Comparison of ENCODE assay signal across 22 cellular contexts in the genomic region with DNA sequence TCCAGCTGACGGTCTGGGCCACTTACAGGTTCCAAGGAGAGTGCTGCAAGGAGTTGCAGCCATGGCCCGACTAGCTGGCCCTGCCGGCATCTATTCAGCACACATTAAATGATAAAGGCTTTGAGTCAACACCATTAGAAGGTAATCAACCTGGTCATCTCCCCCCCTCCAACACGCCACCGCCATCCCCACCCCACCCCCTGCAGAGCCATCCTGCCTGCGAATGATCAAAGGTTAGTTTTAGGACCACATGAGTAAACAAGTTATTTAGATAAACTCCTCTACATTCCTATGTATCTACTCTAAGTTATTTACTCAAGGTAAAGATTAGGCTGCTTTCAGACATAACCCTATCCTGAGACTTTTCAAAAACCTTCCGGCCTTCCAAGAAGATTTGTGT.
"Had no signal": no experiment of that assay in that cellular context is flagged by ENCODE, and none has a peak within 500 bp of the region (broad histone marks: within the 10 kb centered on the region; RNA-seq: fewer than 3 reads in every experiment).

No MANE protein-coding gene starts in this region.

- H3K4me1 Mint-ChIP-seq: activated CD4-positive, alpha-beta T cell treated with anti-CD3 and anti-CD28 coated beads, Interleukin-2, amount 10 ng/mL, durations not matched to agents 7 days and 5 days; activated naive CD8-positive, alpha-beta T cell treated with anti-CD3 and anti-CD28 coated beads for 36 hours had no signal

- H3K9me3 ChIP-seq: body of pancreas, ovary, tibial nerve, vagina had no signal

- H3K27ac ChIP-seq: body of pancreas, ovary, tibial nerve, vagina had no signal

- H3K4me1 ChIP-seq: body of pancreas, tibial nerve, vagina had no signal

- H3K27me3 Mint-ChIP-seq: activated naive CD8-positive, alpha-beta T cell treated with anti-CD3 and anti-CD28 coated beads for 36 hours had no signal

- H3K27ac Mint-ChIP-seq: activated CD4-positive, alpha-beta T cell treated with anti-CD3 and anti-CD28 coated beads, Interleukin-2, amount 10 ng/mL, durations not matched to agents 7 days and 5 days; activated naive CD8-positive, alpha-beta T cell treated with anti-CD3 and anti-CD28 coated beads for 36 hours; naive B cell; stimulated activated naive B cell treated with anti-CD40 and anti-IgM and Interleukin-4, amounts not matched to agents 10 μg/mL and 1 μg/mL and 100 μg/mL, for 72 hours; T-helper 17 cell had no signal

- ATAC-seq: body of pancreas; stimulated activated naive B cell treated with anti-CD40 and anti-IgM and Interleukin-4, amounts not matched to agents 10 μg/mL and 1 μg/mL and 100 μg/mL, for 72 hours; T-helper 17 cell had no signal

- H3K36me3 Mint-ChIP-seq: activated naive CD8-positive, alpha-beta T cell treated with anti-CD3 and anti-CD28 coated beads for 36 hours; naive B cell had no signal

- DNase-seq: activated CD4-positive, alpha-beta T cell treated with anti-CD3 and anti-CD28 coated beads, Interleukin-2, amount 10 ng/mL, durations not matched to agents 7 days and 5 days; activated CD4-positive, CD25-positive, alpha-beta regulatory T cell; activated CD8-positive, alpha-beta memory T cell treated with anti-CD3 and anti-CD28 coated beads for 24 hours; activated gamma-delta T cell treated with Interleukin-2 at 50 U/mL for 16 hours; activated naive CD8-positive, alpha-beta T cell treated with anti-CD3 and anti-CD28 coated beads for 36 hours; amygdala; body of pancreas; central memory CD4-positive, alpha-beta T cell; cortex of kidney; effector CD4-positive, alpha-beta T cell; foreskin fibroblast; hypothalamus; midbrain; naive B cell; ovary; stimulated activated CD4-positive, alpha-beta T cell treated with anti-CD3 and anti-CD28 coated beads, Interleukin-12 subunit alpha, Interleukin-12 subunit beta, amount 100 ng/mL, for 4 hours; stimulated activated CD4-positive, alpha-beta T cell treated with anti-CD3 and anti-CD28 coated beads, Interleukin-2, amount 100 ng/mL, for 24 hours; stimulated activated naive B cell treated with anti-CD40 and anti-IgM and Interleukin-4, amounts not matched to agents 10 μg/mL and 1 μg/mL and 100 μg/mL, for 72 hours; T-helper 17 cell had no signal

- H3K27me3 ChIP-seq: body of pancreas, ovary, tibial nerve, vagina had no signal

- H3K4me3 ChIP-seq: body of pancreas, lung, ovary, tibial nerve, vagina had no signal

- H3K36me3 ChIP-seq: ovary, tibial nerve, vagina had no signal

- H3K4me3 Mint-ChIP-seq: activated CD4-positive, alpha-beta T cell treated with anti-CD3 and anti-CD28 coated beads, Interleukin-2, amount 10 ng/mL, durations not matched to agents 7 days and 5 days; activated naive CD8-positive, alpha-beta T cell treated with anti-CD3 and anti-CD28 coated beads for 36 hours; naive B cell; stimulated activated naive B cell treated with anti-CD40 and anti-IgM and Interleukin-4, amounts not matched to agents 10 μg/mL and 1 μg/mL and 100 μg/mL, for 72 hours; T-helper 17 cell had no signal

- H3K9me3 Mint-ChIP-seq: activated CD4-positive, alpha-beta T cell treated with anti-CD3 and anti-CD28 coated beads, Interleukin-2, amount 10 ng/mL, durations not matched to agents 7 days and 5 days; activated naive CD8-positive, alpha-beta T cell treated with anti-CD3 and anti-CD28 coated beads for 36 hours had no signal
